Comparison of ENCODE assay signal across 9 cellular contexts in the genomic region with DNA sequence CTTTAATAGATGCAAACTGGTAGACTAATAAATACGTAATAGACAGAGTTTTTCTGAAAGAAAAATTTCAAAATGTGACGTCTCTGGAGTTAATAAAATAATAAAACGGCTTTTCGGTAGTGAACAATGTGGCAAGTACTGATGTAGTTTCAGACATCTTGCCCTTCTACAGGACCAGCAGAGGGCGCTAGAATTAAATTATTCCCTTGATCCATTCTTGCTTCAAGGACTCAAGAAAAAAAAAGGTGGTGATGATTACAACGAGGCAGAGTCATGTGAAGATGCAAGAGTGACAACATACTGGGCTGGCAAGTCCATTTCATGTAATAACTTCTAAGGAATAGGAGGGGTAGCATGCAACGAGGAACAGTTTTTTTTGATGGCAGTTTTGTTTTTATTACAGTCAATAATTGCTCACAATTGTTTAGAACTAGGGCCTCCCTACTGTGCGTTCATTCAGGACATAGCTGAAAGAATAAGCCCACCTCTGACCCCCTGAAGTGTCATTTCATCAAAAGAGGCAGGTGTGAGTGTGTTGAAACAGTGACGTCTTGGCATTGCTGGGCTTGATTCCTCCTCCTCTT.
DNase-seq lines count a peak whose midpoint lies in the region; ATAC-seq and TF ChIP-seq lines count a peak whose summit lies in the region.
"Had no signal": no experiment of that assay in that cellular context is flagged by ENCODE, and none has a peak within 500 bp of the region (broad histone marks: within the 10 kb centered on the region; RNA-seq: fewer than 3 reads in every experiment).

No MANE protein-coding gene starts in this region.

- H3K9me3 ChIP-seq in heart right ventricle = peaks cover 0 to 6% (median 0%) of the 10 kb centered on the region in 11 donors

- no peaks in the 10 kb centered on the region for H3K9me3 Mint-ChIP-seq in activated CD4-positive, alpha-beta T cell treated with anti-CD3 and anti-CD28 coated beads, Interleukin-2, amount 10 ng/mL, durations not matched to agents 7 days and 5 days

- peak in 6 of 8 donors; percentile 42 to 83 (median 72) for ATAC-seq in heart right ventricle
- ATAC-seq in HG03135 (IDR thresholded peaks at IDR 0.05; ENCODE audit: unreplicated experiment) = no peak

- H3K4me1 ChIP-seq in heart right ventricle = peaks cover 0 to 5% (median 0%) of the 10 kb centered on the region in 9 donors

- no peaks in the 10 kb centered on the region for H3K4me1 Mint-ChIP-seq in activated CD4-positive, alpha-beta T cell treated with anti-CD3 and anti-CD28 coated beads, Interleukin-2, amount 10 ng/mL, durations not matched to agents 7 days and 5 days

- H3K27ac ChIP-seq in heart right ventricle = no peak overlapping the region

- DNase-seq in CMK (ENCODE audit: low read depth) (peak; percentile 39), H7 (peak; percentile 43), NCI-H2196 treated with DMSO at 0.1 percent for 48 hours (lab: John Stamatoyannopoulos, UW; ENCODE audit: unreplicated experiment) (peak; percentile 40), heart right ventricle (peak in 1 of 2 donors; percentile 66), retina (peak; percentile 51)
- DNase-seq in activated CD4-positive, alpha-beta T cell treated with anti-CD3 and anti-CD28 coated beads, Interleukin-2, amount 10 ng/mL, durations not matched to agents 7 days and 5 days = peak; percentile 45
- no peak for DNase-seq in activated CD8-positive, alpha-beta memory T cell treated with anti-CD3 and anti-CD28 coated beads for 24 hours

- H3K4me3 ChIP-seq in H7 (ENCODE audit: insufficient read depth, low read depth, low read length) (no peak overlapping the region), heart right ventricle (no peak overlapping the region)

- peak; percentile 58 to 91 (median 80) for TF ChIP-seq CTCF in heart right ventricle (IDR thresholded peaks at IDR 0.05)

- H3K36me3 ChIP-seq in H7 (replicated peaks; ENCODE audit: control insufficient read depth, insufficient read depth, low read length) (no peaks in the 10 kb centered on the region), heart right ventricle (no peaks in the 10 kb centered on the region)

- no peak overlapping the region for H3K27ac Mint-ChIP-seq in activated CD4-positive, alpha-beta T cell treated with anti-CD3 and anti-CD28 coated beads, Interleukin-2, amount 10 ng/mL, durations not matched to agents 7 days and 5 days

- H3K27me3 ChIP-seq in H7 (ENCODE audit: control insufficient read depth, insufficient read depth, low read length) = no peaks in the 10 kb centered on the region
- H3K27me3 ChIP-seq in heart right ventricle = no peaks in the 10 kb centered on the region

- H3K36me3 Mint-ChIP-seq in activated CD4-positive, alpha-beta T cell treated with anti-CD3 and anti-CD28 coated beads, Interleukin-2, amount 10 ng/mL, durations not matched to agents 7 days and 5 days (ENCODE audit: low read depth) = no peaks in the 10 kb centered on the region
- H3K36me3 Mint-ChIP-seq: IgD-negative memory B cell had no signal

- no peak overlapping the region for H3K4me3 Mint-ChIP-seq in activated CD4-positive, alpha-beta T cell treated with anti-CD3 and anti-CD28 coated beads, Interleukin-2, amount 10 ng/mL, durations not matched to agents 7 days and 5 days
- H3K4me3 Mint-ChIP-seq: IgD-negative memory B cell had no signal

- intact Hi-C loops in heart right ventricle (cut with DNase I) = loop anchor here (1.0 to 10.0 kb wide), 13 partner anchors 70 to 510 kb away; a partner anchor contains a TSS

- WGBS in heart right ventricle, 2 donors = 23 to 24% methylated on average over 9 of the region's 9 CpGs

- POLR2A ChIA-PET in activated CD4-positive, alpha-beta T cell treated with anti-CD3 and anti-CD28 coated beads, Interleukin-2, amount 10 ng/mL, durations not matched to agents 7 days and 5 days (lab: Charles Lee) = no interaction called here

- CTCF ChIA-PET in activated CD4-positive, alpha-beta T cell treated with anti-CD3 and anti-CD28 coated beads, Interleukin-2, amount 10 ng/mL, durations not matched to agents 7 days and 5 days (lab: Charles Lee) = no interaction called here

- H3K27me3 Mint-ChIP-seq in activated CD4-positive, alpha-beta T cell treated with anti-CD3 and anti-CD28 coated beads, Interleukin-2, amount 10 ng/mL, durations not matched to agents 7 days and 5 days = peaks cover 10% of the 10 kb centered on the region
